Comparison of ENCODE assay signal across 8 cellular contexts in the genomic region with DNA sequence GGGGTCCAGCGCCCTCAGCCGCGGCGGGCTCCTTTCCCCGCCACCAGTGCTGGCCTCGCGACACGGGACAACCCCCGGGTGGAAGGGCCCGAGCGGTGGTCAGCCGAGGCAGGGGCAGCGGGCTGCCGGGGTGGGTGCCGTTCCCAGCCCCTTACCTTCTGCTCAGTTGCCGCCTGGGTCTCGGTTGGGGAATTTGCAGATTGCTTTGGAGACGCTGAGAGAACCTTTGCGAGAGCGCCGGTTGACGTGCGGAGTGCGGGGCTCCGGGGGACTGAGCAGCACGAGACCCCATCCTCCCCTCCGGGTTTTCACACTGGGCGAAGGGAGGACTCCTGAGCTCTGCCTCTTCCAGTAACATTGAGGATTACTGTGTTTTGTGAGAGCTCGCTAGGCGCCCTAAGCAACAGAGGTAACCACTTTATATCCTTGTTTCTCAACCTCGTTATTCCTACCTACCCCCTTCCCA. TPM values are rescaled to one million over a fixed set of nuclear protein-coding genes. Genes with fewer than 3 reads are reported as not detected.
DNase-seq lines count a peak whose midpoint lies in the region; ATAC-seq and TF ChIP-seq lines count a peak whose summit lies in the region.

No MANE protein-coding gene starts in this region.

- H3K27ac Mint-ChIP-seq in activated T-helper 17 cell treated with anti-CD3 and anti-CD28 coated beads, Interleukin-2, amount 50 U/mL, for 72 hours: peak overlapping the region; percentile 98

- intact Hi-C loops in stomach (cut with DNase I; ENCODE audit: low total_unique reads): no loop called here

- peak overlapping the region; percentile 89 for H3K4me3 ChIP-seq in iPS-15b (ENCODE audit: low read depth, low read length)
- peak overlapping the region; percentile 88 to 98 (median 95) for H3K4me3 ChIP-seq in stomach

- 1 to 4% (median 2%) methylated on average over 13 to 31 of the region's 31 CpGs for WGBS in stomach, 5 donors

- H3K4me1 Mint-ChIP-seq in activated T-helper 17 cell treated with anti-CD3 and anti-CD28 coated beads, Interleukin-2, amount 50 U/mL, for 72 hours: peaks cover 22% of the 10 kb centered on the region

- no peak for TF ChIP-seq EP300 in stomach (IDR thresholded peaks at IDR 0.05)

- peak overlapping the region; percentile 97 for H3K9ac ChIP-seq in iPS-15b (ENCODE audit: low read depth, low read length)

- H3K9me3 ChIP-seq in iPS-15b (ENCODE audit: control insufficient read depth, insufficient read depth, low read length): no peaks in the 10 kb centered on the region
- H3K9me3 ChIP-seq in stomach: no peaks in the 10 kb centered on the region

- H3K27ac ChIP-seq in stomach: peak overlapping the region; percentile 92 to 98 (median 96)

- no peak for TF ChIP-seq POLR2A in stomach (IDR thresholded peaks at IDR 0.05)

- H3K36me3 ChIP-seq in iPS-15b (ENCODE audit: control insufficient read depth, insufficient read depth, low read length) (peaks cover 17% of the 10 kb centered on the region), stomach (peaks cover 0 to 27% (median 7%) of the 10 kb centered on the region in 4 donors)

- H3K36me3 Mint-ChIP-seq in activated T-helper 17 cell treated with anti-CD3 and anti-CD28 coated beads, Interleukin-2, amount 50 U/mL, for 72 hours (ENCODE audit: low read depth): peaks cover 9% of the 10 kb centered on the region

- ATAC-seq in HG03066 (IDR thresholded peaks at IDR 0.05; ENCODE audit: low read depth, unreplicated experiment) (peak; percentile 7), HG03439 (IDR thresholded peaks at IDR 0.05; ENCODE audit: unreplicated experiment) (no peak)
- ATAC-seq in activated T-helper 17 cell treated with anti-CD3 and anti-CD28 coated beads, Interleukin-2, amount 50 U/mL, for 72 hours (replicated peaks): no peak

- no peaks in the 10 kb centered on the region for H3K27me3 Mint-ChIP-seq in activated T-helper 17 cell treated with anti-CD3 and anti-CD28 coated beads, Interleukin-2, amount 50 U/mL, for 72 hours

- TF ChIP-seq CTCF in stomach (IDR thresholded peaks at IDR 0.05): no peak

- no peaks in the 10 kb centered on the region for H3K9me3 Mint-ChIP-seq in activated T-helper 17 cell treated with anti-CD3 and anti-CD28 coated beads, Interleukin-2, amount 50 U/mL, for 72 hours

- H3K4me1 ChIP-seq in iPS-15b (ENCODE audit: control insufficient read depth, insufficient read depth, low read length) (peaks cover 4% of the 10 kb centered on the region), stomach (peaks cover 15 to 67% (median 55%) of the 10 kb centered on the region in 4 donors)

- DNase-seq in NCI-H748 (lab: John Stamatoyannopoulos, UW; ENCODE audit: unreplicated experiment) (peak; percentile 41), NCI-H748 treated with DMSO at 0.1 percent for 48 hours (lab: John Stamatoyannopoulos, UW) (no peak), stomach (no peak), occipital lobe (lab: John Stamatoyannopoulos, UW) (no peak)

- H3K27me3 ChIP-seq in iPS-15b (ENCODE audit: control insufficient read depth, insufficient read depth, low read length) (no peaks in the 10 kb centered on the region), stomach (no peaks in the 10 kb centered on the region)

- H3K4me3 Mint-ChIP-seq in activated T-helper 17 cell treated with anti-CD3 and anti-CD28 coated beads, Interleukin-2, amount 50 U/mL, for 72 hours: peak overlapping the region; percentile 91

RNA-seq across cellular contexts. Expression of a gene that starts 0.4 kb away (rescaled TPM):
- 10 to 100 TPM; 11.2 to 11.8 TPM for total RNA-seq in activated T-helper 17 cell treated with anti-CD3 and anti-CD28 coated beads, Interleukin-2, amount 50 U/mL, for 72 hours
- total RNA-seq in stomach (10 to 100 TPM; 10.5 to 74.5 (median 18.0) TPM), occipital lobe (7.0 TPM)
- polyA plus RNA-seq in stomach: 1 to 10 TPM; 4.0 to 9.2 (median 5.4) TPM

RNA-seq across cellular contexts. Expression of a gene that starts 0.9 kb away (rescaled TPM):
- total RNA-seq in activated T-helper 17 cell treated with anti-CD3 and anti-CD28 coated beads, Interleukin-2, amount 50 U/mL, for 72 hours: 10 to 100 TPM in 1 of 2 donors, 1 to 10 TPM in 1; 10.0 to 12.3 TPM
- 10 to 100 TPM; 10.5 to 29.4 (median 12.3) TPM for total RNA-seq in stomach
- 1 to 10 TPM; 4.9 to 5.5 (median 5.1) TPM for polyA plus RNA-seq in stomach
- 10.0 TPM for total RNA-seq in occipital lobe

RNA-seq across cellular contexts. Expression of a gene that starts 27.7 kb away (rescaled TPM):
- 1 to 10 TPM; 3.7 to 3.9 TPM for total RNA-seq in activated T-helper 17 cell treated with anti-CD3 and anti-CD28 coated beads, Interleukin-2, amount 50 U/mL, for 72 hours
- total RNA-seq in stomach (10 to 100 TPM in 4 of 5 donors, 1 to 10 TPM in 1; 3.9 to 71.8 (median 19.4) TPM), occipital lobe (3.3 TPM)
- 1 to 10 TPM in 2 of 3 donors, under 1 TPM in 1; 0.92 to 4.2 (median 3.1) TPM for polyA plus RNA-seq in stomach

RNA-seq across cellular contexts. Expression of a gene that starts 31.4 kb away (rescaled TPM):
- 10 to 100 TPM; 13.0 to 15.1 TPM for total RNA-seq in activated T-helper 17 cell treated with anti-CD3 and anti-CD28 coated beads, Interleukin-2, amount 50 U/mL, for 72 hours
- 100 to 1,000 TPM in 4 of 5 donors, 10 to 100 TPM in 1; 52.7 to 229 (median 108) TPM for total RNA-seq in stomach
- 100 to 1,000 TPM; 114 to 267 (median 235) TPM for polyA plus RNA-seq in stomach
- 22.8 TPM for total RNA-seq in occipital lobe

RNA-seq across cellular contexts. Expression of a gene that starts 31.7 kb away (rescaled TPM):
- 10 to 100 TPM; 28.9 to 58.8 TPM for total RNA-seq in activated T-helper 17 cell treated with anti-CD3 and anti-CD28 coated beads, Interleukin-2, amount 50 U/mL, for 72 hours
- total RNA-seq in stomach (10 to 100 TPM in 2 of 5 donors, 1 to 10 TPM in 1, not detected in 2; 2.6 to 28.6 (median 19.1) TPM), occipital lobe (8.1 TPM)
- polyA plus RNA-seq in stomach: 10 to 100 TPM; 60.2 to 75.6 (median 75.3) TPM
